In the genomic region with DNA sequence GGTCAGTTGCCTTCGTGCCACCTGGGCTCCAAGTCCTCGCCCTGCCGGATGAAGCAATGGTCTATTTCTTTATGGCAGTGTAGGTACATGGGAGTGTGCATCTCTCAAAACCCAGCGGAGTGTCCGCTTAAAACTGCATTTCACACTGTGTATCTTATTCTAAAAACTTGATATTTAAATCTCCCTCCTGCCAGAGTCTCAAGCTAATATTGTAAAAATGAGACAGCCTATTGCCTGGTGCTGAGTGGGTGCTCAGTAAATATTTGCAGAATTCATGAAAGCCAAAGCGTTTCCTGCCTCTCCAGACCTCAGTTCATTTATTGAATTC, we compare ENCODE assay signal across 8 cellular contexts. TPM values are rescaled to one million over a fixed set of nuclear protein-coding genes. Genes with fewer than 3 reads are reported as not detected.
DNase-seq lines count a peak whose midpoint lies in the region; ATAC-seq and TF ChIP-seq lines count a peak whose summit lies in the region.

No MANE protein-coding gene starts in this region.

- ATAC-seq in GM18909 (IDR thresholded peaks at IDR 0.05; ENCODE audit: poor library complexity, unreplicated experiment) (peak; percentile 5), HG02840 (IDR thresholded peaks at IDR 0.05; ENCODE audit: low FRiP score, unreplicated experiment) (no peak), foreskin keratinocyte (no peak)

- TF ChIP-seq CTCF in osteoblast (IDR thresholded peaks at IDR 0.05; ENCODE audit: extremely low read depth, low read depth, low read length) (no peak), foreskin keratinocyte (conservative IDR thresholded peaks at IDR 0.05) (no peak)

- H3K4me1 ChIP-seq in endocrine pancreas (ENCODE audit: control insufficient read depth, insufficient read depth, low read length) = peaks cover 5% of the 10 kb centered on the region
- peaks cover 24% of the 10 kb centered on the region for H3K4me1 ChIP-seq in osteoblast (ENCODE audit: insufficient read depth, low read length)
- peaks cover 12% of the 10 kb centered on the region for H3K4me1 ChIP-seq in foreskin keratinocyte

- no peaks in the 10 kb centered on the region for H3K36me3 ChIP-seq in endocrine pancreas (ENCODE audit: control insufficient read depth, insufficient read depth, low read length)
- no peaks in the 10 kb centered on the region for H3K36me3 ChIP-seq in osteoblast (ENCODE audit: insufficient read depth, low read length)

- peak overlapping the region; percentile 88 for H3K4me2 ChIP-seq in osteoblast (ENCODE audit: insufficient read depth, low read length)

- H3K27me3 ChIP-seq in endocrine pancreas (ENCODE audit: control insufficient read depth, insufficient read depth, low read length) (no peaks in the 10 kb centered on the region), osteoblast (ENCODE audit: insufficient read depth, low read length) (no peaks in the 10 kb centered on the region), foreskin keratinocyte (no peaks in the 10 kb centered on the region)

- peak overlapping the region; percentile 46 for H3K4me3 ChIP-seq in endocrine pancreas (ENCODE audit: control insufficient read depth, insufficient read depth, low read length)
- peak overlapping the region; percentile 95 for H3K4me3 ChIP-seq in osteoblast (ENCODE audit: insufficient read depth, low read length)

- no peaks in the 10 kb centered on the region for H4K20me1 ChIP-seq in osteoblast (ENCODE audit: insufficient read depth, low read length)

- DNase-seq in NCI-H748 (lab: John Stamatoyannopoulos, UW; ENCODE audit: unreplicated experiment) = peak; percentile 56
- no peak for DNase-seq in osteoblast (ENCODE audit: insufficient read length, low spot score, missing footprints)
- no peak for DNase-seq in foreskin keratinocyte
- DNase-seq in occipital lobe (lab: John Stamatoyannopoulos, UW) = no peak
- no peak for DNase-seq in amniotic stem cell (lab: John Stamatoyannopoulos, UW)

- peaks cover 35% of the 10 kb centered on the region for H3K79me2 ChIP-seq in osteoblast (ENCODE audit: insufficient read depth, low read length)

- H3K27ac ChIP-seq in osteoblast (ENCODE audit: low read depth, low read length) (peak overlapping the region; percentile 23), foreskin keratinocyte (no peak overlapping the region)

- no peak overlapping the region for H3K9ac ChIP-seq in endocrine pancreas (ENCODE audit: control insufficient read depth, insufficient read depth, low read length)

- H2AFZ ChIP-seq in osteoblast (ENCODE audit: low read length) = peak overlapping the region; percentile 84

- no peaks in the 10 kb centered on the region for H3K9me3 ChIP-seq in endocrine pancreas (ENCODE audit: control insufficient read depth, low read length)
- no peaks in the 10 kb centered on the region for H3K9me3 ChIP-seq in osteoblast (ENCODE audit: low read depth, low read length)

RNA-seq across cellular contexts. Expression of a gene that starts 0.3 kb away (rescaled TPM):
- total RNA-seq in osteoblast (57.8 and 58.3 TPM in 2 replicates), foreskin keratinocyte (24.4 and 28.7 TPM in 2 replicates), occipital lobe (12.3 TPM)
- polyA plus RNA-seq in foreskin keratinocyte = 10.6 and 11.9 TPM in 2 replicates

RNA-seq across cellular contexts. Expression of a gene that starts 14.5 kb away (rescaled TPM):
- total RNA-seq in osteoblast = not detected in 2 replicates
- not detected in 2 replicates for total RNA-seq in foreskin keratinocyte
- polyA plus RNA-seq in foreskin keratinocyte = not detected in 2 replicates
- not detected for total RNA-seq in occipital lobe

RNA-seq across cellular contexts. Expression of a gene that starts 53.4 kb away (rescaled TPM):
- total RNA-seq in osteoblast (1.5 and 2.2 TPM in 2 replicates), foreskin keratinocyte (13.6 and 17.4 TPM in 2 replicates), occipital lobe (18.4 TPM)
- 18.8 and 25.2 TPM in 2 replicates for polyA plus RNA-seq in foreskin keratinocyte
